Comparison of ENCODE assay signal across 8 cellular contexts in the genomic region with DNA sequence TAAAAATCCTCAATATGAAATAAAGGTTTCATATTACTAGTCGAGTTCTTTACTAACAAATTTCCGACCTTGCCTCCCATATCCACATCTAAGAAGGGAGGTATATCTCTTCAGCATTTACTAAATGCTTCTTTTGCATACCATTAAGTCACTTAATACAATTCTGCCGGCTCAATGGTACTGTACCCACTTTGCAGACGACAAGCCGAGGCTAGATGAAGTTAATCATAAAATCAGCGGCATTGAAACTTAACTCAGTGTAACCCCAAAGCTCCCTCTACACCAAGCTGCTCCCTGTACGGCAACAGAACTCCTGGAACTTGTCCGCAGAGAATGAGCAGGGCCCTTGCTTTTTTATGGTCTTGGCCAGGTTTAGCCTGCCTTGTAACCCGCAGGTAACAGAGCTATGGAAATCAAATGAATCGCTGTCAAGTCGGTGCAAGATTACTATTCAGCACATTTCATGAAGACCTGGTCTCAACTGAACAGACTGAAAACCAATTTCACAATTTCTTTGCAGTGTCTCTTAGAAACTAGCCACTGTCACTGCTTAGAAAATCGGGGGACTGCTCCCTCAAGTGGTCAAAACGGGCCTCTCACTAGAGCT. TPM values are rescaled to one million over a fixed set of nuclear protein-coding genes. Genes with fewer than 3 reads are reported as not detected.
DNase-seq lines count a peak whose midpoint lies in the region; ATAC-seq, FAIRE-seq and TF ChIP-seq lines count a peak whose summit lies in the region.

No MANE protein-coding gene starts in this region.

- peak; percentile 4 for ATAC-seq in GM21825 (IDR thresholded peaks at IDR 0.05; ENCODE audit: unreplicated experiment)
- peak; percentile 14 to 39 (median 34) for ATAC-seq in pancreas

- no TSS peak for BruUV-seq in Caco-2 (replicated peaks; lab: Mats Ljungman, UMichigan)

- TF ChIP-seq CTCF in Caco-2 (IDR thresholded peaks at IDR 0.05; ENCODE audit: insufficient read depth in 1 of 2, low read depth in 1 of 2, low read length in 1 of 2, severe bottlenecking in 1 of 2, unreplicated experiment in 1 of 2) = no peak
- no peak for TF ChIP-seq CTCF in Peyer's patch (IDR thresholded peaks at IDR 0.05)
- TF ChIP-seq CTCF in fibroblast of lung (conservative IDR thresholded peaks at IDR 0.05 in 1 of 2, IDR thresholded peaks at IDR 0.05 in 1 of 2; ENCODE audit: low read depth in 1 of 2, low read length in 2 of 2) = no peak
- no peak for TF ChIP-seq CTCF in pancreas (IDR thresholded peaks at IDR 0.05)

- CTCF ChIA-PET in Caco-2 (lab: Charles Lee) = interaction anchor here (0.6 to 3.5 kb wide), 29 partner anchors 10 to 454 kb away, joined by 3 to 109 read pairs (median 5); a partner anchor contains a TSS

- peak overlapping the region; percentile 40 for H3K9ac ChIP-seq in fibroblast of lung (ENCODE audit: insufficient read depth, low read length)

- no peaks in the 10 kb centered on the region for H3K4me1 ChIP-seq in Caco-2
- H3K4me1 ChIP-seq in Peyer's patch = peaks cover 0 to 16% (median 0%) of the 10 kb centered on the region in 4 donors
- H3K4me1 ChIP-seq in fibroblast of lung (ENCODE audit: control insufficient read depth, extremely low read depth, insufficient read depth, low read length) = peaks cover 8% of the 10 kb centered on the region
- peaks cover 0 to 18% (median 4%) of the 10 kb centered on the region in 3 donors for H3K4me1 ChIP-seq in pancreas

- no peaks in the 10 kb centered on the region for H3K27me3 ChIP-seq in Caco-2 (replicated peaks; ENCODE audit: control insufficient read depth, insufficient read depth, low read length)
- no peaks in the 10 kb centered on the region for H3K27me3 ChIP-seq in Peyer's patch
- no peaks in the 10 kb centered on the region for H3K27me3 ChIP-seq in fibroblast of lung (ENCODE audit: control insufficient read depth, insufficient read depth, low read length)
- no peaks in the 10 kb centered on the region for H3K27me3 ChIP-seq in pancreas

- no peaks in the 10 kb centered on the region for H3K9me3 Mint-ChIP-seq in Caco-2 (ENCODE audit: unreplicated experiment)

- 1% methylated on average over 13 of the region's 13 CpGs for WGBS in pancreas, 2 donors

- H3K36me3 Mint-ChIP-seq in Caco-2 (ENCODE audit: insufficient read depth, unreplicated experiment) = peaks cover 27% of the 10 kb centered on the region

- peak overlapping the region; percentile 66 for H2AFZ ChIP-seq in fibroblast of lung (ENCODE audit: low read length)

- no peaks in the 10 kb centered on the region for H4K20me1 ChIP-seq in fibroblast of lung (ENCODE audit: control insufficient read depth, extremely low read depth, insufficient read depth, low read length)

- H3K27ac Mint-ChIP-seq in Caco-2 (ENCODE audit: unreplicated experiment) = peak overlapping the region; percentile 96

- no peak for DNase-seq in Caco-2
- DNase-seq in Peyer's patch = no peak
- no peak for DNase-seq in fibroblast of lung (ENCODE audit: low read depth in 2 of 2)
- peak in 1 of 6 donors; percentile 27 for DNase-seq in pancreas
- DNase-seq in stimulated activated CD4-positive, alpha-beta T cell treated with anti-CD3 and anti-CD28 coated beads, Interleukin-4, amount 100 ng/mL, for 1 hour = no peak
- no peak for DNase-seq in NCI-H1694 treated with DMSO at 0.1 percent for 48 hours (lab: John Stamatoyannopoulos, UW)
- no peak for DNase-seq in NCI-H2196 (lab: John Stamatoyannopoulos, UW; ENCODE audit: unreplicated experiment)

- POLR2A ChIA-PET in Caco-2 (lab: Charles Lee) = interaction anchor here (0.5 to 1.7 kb wide), 4 partner anchors 19 to 359 kb away, joined by 4 to 15 read pairs (median 10); a partner anchor contains a TSS

- H3K36me3 ChIP-seq in Caco-2 (ENCODE audit: control insufficient read depth, insufficient read depth, low read length) (no peaks in the 10 kb centered on the region), Peyer's patch (no peaks in the 10 kb centered on the region), fibroblast of lung (ENCODE audit: control insufficient read depth, insufficient read depth, low read length) (no peaks in the 10 kb centered on the region), pancreas (no peaks in the 10 kb centered on the region)

- FAIRE-seq in pancreas (lab: Jason Lieb, UNC) = no peak

- H3K4me2 ChIP-seq in fibroblast of lung (ENCODE audit: extremely low read depth, insufficient read depth, low read length) = peak overlapping the region; percentile 77

- H3K27ac ChIP-seq in Peyer's patch (peak overlapping the region; percentile 68 to 92 (median 86)), fibroblast of lung (ENCODE audit: insufficient read depth, low read length) (peak overlapping the region; percentile 36), pancreas (peak overlapping the region; percentile 71 to 88 (median 80))

- H3K9me3 ChIP-seq in Caco-2 (no peaks in the 10 kb centered on the region), Peyer's patch (no peaks in the 10 kb centered on the region), fibroblast of lung (ENCODE audit: control insufficient read depth, insufficient read depth, low read depth, low read length) (no peaks in the 10 kb centered on the region), pancreas (no peaks in the 10 kb centered on the region)

- TF ChIP-seq POLR2A in Peyer's patch (IDR thresholded peaks at IDR 0.05) = no peak

- H3K4me1 Mint-ChIP-seq in Caco-2 (ENCODE audit: low read depth, unreplicated experiment) = peaks cover 35% of the 10 kb centered on the region

- H3K27me3 Mint-ChIP-seq in Caco-2 (ENCODE audit: insufficient read depth, unreplicated experiment) = no peaks in the 10 kb centered on the region

- peaks cover 69% of the 10 kb centered on the region for H3K79me2 ChIP-seq in fibroblast of lung (ENCODE audit: control insufficient read depth, insufficient read depth, low read length)

- H3K4me3 ChIP-seq in Caco-2 (ENCODE audit: low read depth, low read length) (peak overlapping the region; percentile 39), Peyer's patch (peak overlapping the region; percentile 52 to 75 (median 60)), fibroblast of lung (replicated peaks in 1 of 4; ENCODE audit: control extremely low read depth in 1 of 4, insufficient read depth in 1 of 4, low read depth in 3 of 4, low read length in 4 of 4) (peak overlapping the region; percentile 70 to 98 (median 84)), pancreas (peak overlapping the region; percentile 37 to 65 (median 46))

- H3K4me3 Mint-ChIP-seq in Caco-2 (ENCODE audit: unreplicated experiment) = peak overlapping the region; percentile 96

- intact Hi-C loops in Caco-2 (cut with micrococcal nuclease; ENCODE audit: unreplicated experiment) (loop anchor here (1.0 to 10.0 kb wide), 5 partner anchors 22 to 359 kb away; a partner anchor contains a TSS), pancreas (cut with DNase I) (loop anchor here in 1 of 3 donors (10.0 kb wide), 1 partner anchor 350 kb away; no protein-coding TSS in a partner anchor)

RNA-seq across cellular contexts. Expression of a gene that starts 0.7 kb away (rescaled TPM):
- 28.1 and 31.9 TPM in 2 replicates for total RNA-seq in Caco-2 (2022)
- 10 to 100 TPM in 2 of 4 donors, 1 to 10 TPM in 2; 7.7 to 21.5 (median 11.9) TPM for total RNA-seq in Peyer's patch
- total RNA-seq in fibroblast of lung = 20.5 and 20.6 TPM in 2 replicates
- polyA plus RNA-seq in fibroblast of lung = 22.6 and 23.7 TPM in 2 replicates
- 12.3 TPM in 2 replicates for polyA plus RNA-seq in fibroblast of lung (2012)
- polyA minus RNA-seq in fibroblast of lung (ENCODE audit: low replicate concordance) = 34.4 and 43.9 TPM in 2 replicates
- 10 to 100 TPM in 1 of 6 donors, 1 to 10 TPM in 5; 3.3 to 10.1 (median 5.3) TPM for total RNA-seq in pancreas
- polyA plus RNA-seq in pancreas = 1 to 10 TPM; 3.1 to 4.5 TPM

RNA-seq across cellular contexts. Expression of a gene that starts 0.9 kb away (rescaled TPM):
- 20.3 and 23.6 TPM in 2 replicates for total RNA-seq in Caco-2 (2022)
- 1 to 10 TPM in 3 of 4 donors, under 1 TPM in 1; 0.66 to 5.8 (median 3.7) TPM for total RNA-seq in Peyer's patch
- total RNA-seq in fibroblast of lung = 0.26 and 2.8 TPM in 2 replicates
- 8.7 and 28.6 TPM in 2 replicates for polyA plus RNA-seq in fibroblast of lung
- polyA plus RNA-seq in fibroblast of lung (2012) = 4.8 and 16.7 TPM in 2 replicates
- polyA minus RNA-seq in fibroblast of lung (ENCODE audit: low replicate concordance) = 10.9 and 17.4 TPM in 2 replicates
- total RNA-seq in pancreas = 1 to 10 TPM in 1 of 6 donors, under 1 TPM in 5; 0.05 to 1.1 (median 0.49) TPM
- polyA plus RNA-seq in pancreas = under 1 TPM; 0.19 to 0.87 TPM
